In genomic region chr6:136792066-136792944, GRCh38 we compare ENCODE assay signal across 1 cellular context.
TF ChIP-seq lines count a peak whose summit lies in the region.

A gene with protein sequence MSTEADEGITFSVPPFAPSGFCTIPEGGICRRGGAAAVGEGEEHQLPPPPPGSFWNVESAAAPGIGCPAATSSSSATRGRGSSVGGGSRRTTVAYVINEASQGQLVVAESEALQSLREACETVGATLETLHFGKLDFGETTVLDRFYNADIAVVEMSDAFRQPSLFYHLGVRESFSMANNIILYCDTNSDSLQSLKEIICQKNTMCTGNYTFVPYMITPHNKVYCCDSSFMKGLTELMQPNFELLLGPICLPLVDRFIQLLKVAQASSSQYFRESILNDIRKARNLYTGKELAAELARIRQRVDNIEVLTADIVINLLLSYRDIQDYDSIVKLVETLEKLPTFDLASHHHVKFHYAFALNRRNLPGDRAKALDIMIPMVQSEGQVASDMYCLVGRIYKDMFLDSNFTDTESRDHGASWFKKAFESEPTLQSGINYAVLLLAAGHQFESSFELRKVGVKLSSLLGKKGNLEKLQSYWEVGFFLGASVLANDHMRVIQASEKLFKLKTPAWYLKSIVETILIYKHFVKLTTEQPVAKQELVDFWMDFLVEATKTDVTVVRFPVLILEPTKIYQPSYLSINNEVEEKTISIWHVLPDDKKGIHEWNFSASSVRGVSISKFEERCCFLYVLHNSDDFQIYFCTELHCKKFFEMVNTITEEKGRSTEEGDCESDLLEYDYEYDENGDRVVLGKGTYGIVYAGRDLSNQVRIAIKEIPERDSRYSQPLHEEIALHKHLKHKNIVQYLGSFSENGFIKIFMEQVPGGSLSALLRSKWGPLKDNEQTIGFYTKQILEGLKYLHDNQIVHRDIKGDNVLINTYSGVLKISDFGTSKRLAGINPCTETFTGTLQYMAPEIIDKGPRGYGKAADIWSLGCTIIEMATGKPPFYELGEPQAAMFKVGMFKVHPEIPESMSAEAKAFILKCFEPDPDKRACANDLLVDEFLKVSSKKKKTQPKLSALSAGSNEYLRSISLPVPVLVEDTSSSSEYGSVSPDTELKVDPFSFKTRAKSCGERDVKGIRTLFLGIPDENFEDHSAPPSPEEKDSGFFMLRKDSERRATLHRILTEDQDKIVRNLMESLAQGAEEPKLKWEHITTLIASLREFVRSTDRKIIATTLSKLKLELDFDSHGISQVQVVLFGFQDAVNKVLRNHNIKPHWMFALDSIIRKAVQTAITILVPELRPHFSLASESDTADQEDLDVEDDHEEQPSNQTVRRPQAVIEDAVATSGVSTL (N-terminal part only) (minus strand): TSS chr6:136792477. CDS start chr6:136792157, 320 bp downstream.

TF ChIP-seq in HepG2, 621 proteins besides CTCF, POLR2A, EP300 and RAD21 (continued from another document and continues in another):
- no peak for TF ChIP-seq HBP1 (CRISPR knock-in tag; IDR thresholded peaks at IDR 0.05; ENCODE audit: low read depth)
- TF ChIP-seq NR2F1 (CRISPR knock-in tag; IDR thresholded peaks at IDR 0.05): no peak
- TF ChIP-seq CBFB (CRISPR knock-in tag; IDR thresholded peaks at IDR 0.05): no peak
- TF ChIP-seq ZNF670 (CRISPR knock-in tag; IDR thresholded peaks at IDR 0.05; ENCODE audit: borderline replicate concordance): no peak
- no peak for TF ChIP-seq NFE2L2 (IDR thresholded peaks at IDR 0.05; ENCODE audit: low read length)
- TF ChIP-seq ATF3 (CRISPR knock-in tag; IDR thresholded peaks at IDR 0.05): no peak
- no peak for TF ChIP-seq ATF4 (CRISPR knock-in tag; IDR thresholded peaks at IDR 0.05)
- no peak for TF ChIP-seq HMG20A (CRISPR knock-in tag; IDR thresholded peaks at IDR 0.05; ENCODE audit: borderline replicate concordance)
- TF ChIP-seq PITX1 (CRISPR knock-in tag; IDR thresholded peaks at IDR 0.05): no peak
- TF ChIP-seq U2AF1 (optimal IDR thresholded peaks at IDR 0.05; ENCODE audit: low read depth, low read length): no peak
- no peak for TF ChIP-seq RARG (CRISPR knock-in tag; IDR thresholded peaks at IDR 0.05; ENCODE audit: low read depth)
- TF ChIP-seq ZNF773 (CRISPR knock-in tag; IDR thresholded peaks at IDR 0.05; ENCODE audit: borderline replicate concordance): no peak
- TF ChIP-seq STAT5B (CRISPR knock-in tag; IDR thresholded peaks at IDR 0.05): no peak
- no peak for TF ChIP-seq ZNF552 (CRISPR knock-in tag; IDR thresholded peaks at IDR 0.05; ENCODE audit: borderline replicate concordance)
- no peak for TF ChIP-seq MEF2D (CRISPR knock-in tag; IDR thresholded peaks at IDR 0.05)
- no peak for TF ChIP-seq FOXM1 (CRISPR knock-in tag; IDR thresholded peaks at IDR 0.05)
- no peak for TF ChIP-seq ZMYM2 (CRISPR knock-in tag; IDR thresholded peaks at IDR 0.05)
- no peak for TF ChIP-seq GLI4 (CRISPR knock-in tag; IDR thresholded peaks at IDR 0.05; ENCODE audit: borderline replicate concordance)
- TF ChIP-seq SP5 (CRISPR knock-in tag; IDR thresholded peaks at IDR 0.05; ENCODE audit: borderline replicate concordance, low read depth): no peak
- TF ChIP-seq, protein P1, sequence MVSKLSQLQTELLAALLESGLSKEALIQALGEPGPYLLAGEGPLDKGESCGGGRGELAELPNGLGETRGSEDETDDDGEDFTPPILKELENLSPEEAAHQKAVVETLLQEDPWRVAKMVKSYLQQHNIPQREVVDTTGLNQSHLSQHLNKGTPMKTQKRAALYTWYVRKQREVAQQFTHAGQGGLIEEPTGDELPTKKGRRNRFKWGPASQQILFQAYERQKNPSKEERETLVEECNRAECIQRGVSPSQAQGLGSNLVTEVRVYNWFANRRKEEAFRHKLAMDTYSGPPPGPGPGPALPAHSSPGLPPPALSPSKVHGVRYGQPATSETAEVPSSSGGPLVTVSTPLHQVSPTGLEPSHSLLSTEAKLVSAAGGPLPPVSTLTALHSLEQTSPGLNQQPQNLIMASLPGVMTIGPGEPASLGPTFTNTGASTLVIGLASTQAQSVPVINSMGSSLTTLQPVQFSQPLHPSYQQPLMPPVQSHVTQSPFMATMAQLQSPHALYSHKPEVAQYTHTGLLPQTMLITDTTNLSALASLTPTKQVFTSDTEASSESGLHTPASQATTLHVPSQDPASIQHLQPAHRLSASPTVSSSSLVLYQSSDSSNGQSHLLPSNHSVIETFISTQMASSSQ (IDR thresholded peaks at IDR 0.05; ENCODE audit: low read depth): no peak
- TF ChIP-seq, protein P1 (CRISPR knock-in tag; IDR thresholded peaks at IDR 0.05; ENCODE audit: borderline replicate concordance): no peak
- no peak for TF ChIP-seq NFE2 (CRISPR knock-in tag; IDR thresholded peaks at IDR 0.05)
- TF ChIP-seq ZNF589 (CRISPR knock-in tag; conservative IDR thresholded peaks at IDR 0.05): no peak
- TF ChIP-seq ZNF616 (CRISPR knock-in tag; IDR thresholded peaks at IDR 0.05; ENCODE audit: low read depth): no peak
- TF ChIP-seq TSC22D2 (CRISPR knock-in tag; IDR thresholded peaks at IDR 0.05; ENCODE audit: borderline replicate concordance): no peak
- TF ChIP-seq ZNF326 (CRISPR knock-in tag; IDR thresholded peaks at IDR 0.05; ENCODE audit: borderline replicate concordance): no peak
- TF ChIP-seq ZNF496 (CRISPR knock-in tag; IDR thresholded peaks at IDR 0.05; ENCODE audit: insufficient replicate concordance): no peak
- TF ChIP-seq KLF12 (CRISPR knock-in tag; IDR thresholded peaks at IDR 0.05; ENCODE audit: borderline replicate concordance): no peak
- no peak for TF ChIP-seq MYNN (CRISPR knock-in tag; IDR thresholded peaks at IDR 0.05; ENCODE audit: low read depth)
- no peak for TF ChIP-seq ZNF878 (CRISPR knock-in tag; IDR thresholded peaks at IDR 0.05)
- TF ChIP-seq ZGPAT (CRISPR knock-in tag; IDR thresholded peaks at IDR 0.05): peak; percentile 25; the same call in 1 of the 2 replicates
- no peak for TF ChIP-seq ZNF350 (CRISPR knock-in tag; IDR thresholded peaks at IDR 0.05; ENCODE audit: borderline replicate concordance, low read depth)
- TF ChIP-seq, protein P2, sequence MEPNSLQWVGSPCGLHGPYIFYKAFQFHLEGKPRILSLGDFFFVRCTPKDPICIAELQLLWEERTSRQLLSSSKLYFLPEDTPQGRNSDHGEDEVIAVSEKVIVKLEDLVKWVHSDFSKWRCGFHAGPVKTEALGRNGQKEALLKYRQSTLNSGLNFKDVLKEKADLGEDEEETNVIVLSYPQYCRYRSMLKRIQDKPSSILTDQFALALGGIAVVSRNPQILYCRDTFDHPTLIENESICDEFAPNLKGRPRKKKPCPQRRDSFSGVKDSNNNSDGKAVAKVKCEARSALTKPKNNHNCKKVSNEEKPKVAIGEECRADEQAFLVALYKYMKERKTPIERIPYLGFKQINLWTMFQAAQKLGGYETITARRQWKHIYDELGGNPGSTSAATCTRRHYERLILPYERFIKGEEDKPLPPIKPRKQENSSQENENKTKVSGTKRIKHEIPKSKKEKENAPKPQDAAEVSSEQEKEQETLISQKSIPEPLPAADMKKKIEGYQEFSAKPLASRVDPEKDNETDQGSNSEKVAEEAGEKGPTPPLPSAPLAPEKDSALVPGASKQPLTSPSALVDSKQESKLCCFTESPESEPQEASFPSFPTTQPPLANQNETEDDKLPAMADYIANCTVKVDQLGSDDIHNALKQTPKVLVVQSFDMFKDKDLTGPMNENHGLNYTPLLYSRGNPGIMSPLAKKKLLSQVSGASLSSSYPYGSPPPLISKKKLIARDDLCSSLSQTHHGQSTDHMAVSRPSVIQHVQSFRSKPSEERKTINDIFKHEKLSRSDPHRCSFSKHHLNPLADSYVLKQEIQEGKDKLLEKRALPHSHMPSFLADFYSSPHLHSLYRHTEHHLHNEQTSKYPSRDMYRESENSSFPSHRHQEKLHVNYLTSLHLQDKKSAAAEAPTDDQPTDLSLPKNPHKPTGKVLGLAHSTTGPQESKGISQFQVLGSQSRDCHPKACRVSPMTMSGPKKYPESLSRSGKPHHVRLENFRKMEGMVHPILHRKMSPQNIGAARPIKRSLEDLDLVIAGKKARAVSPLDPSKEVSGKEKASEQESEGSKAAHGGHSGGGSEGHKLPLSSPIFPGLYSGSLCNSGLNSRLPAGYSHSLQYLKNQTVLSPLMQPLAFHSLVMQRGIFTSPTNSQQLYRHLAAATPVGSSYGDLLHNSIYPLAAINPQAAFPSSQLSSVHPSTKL (CRISPR knock-in tag; IDR thresholded peaks at IDR 0.05): 0 out of 2 replicates have a peak, but pooled peaks have one; percentile 10
- TF ChIP-seq MAZ (IDR thresholded peaks at IDR 0.05; ENCODE audit: borderline replicate concordance, low read depth, low read length): no peak
- no peak; the same call in none of the 2 replicates for TF ChIP-seq MAZ (CRISPR knock-in tag; IDR thresholded peaks at IDR 0.05; ENCODE audit: low read depth)
- TF ChIP-seq ZNF282 (IDR thresholded peaks at IDR 0.05; ENCODE audit: partially characterized antibody): no peak
- no peak for TF ChIP-seq CHCHD3 (CRISPR knock-in tag; IDR thresholded peaks at IDR 0.05)
- TF ChIP-seq, protein P3, sequence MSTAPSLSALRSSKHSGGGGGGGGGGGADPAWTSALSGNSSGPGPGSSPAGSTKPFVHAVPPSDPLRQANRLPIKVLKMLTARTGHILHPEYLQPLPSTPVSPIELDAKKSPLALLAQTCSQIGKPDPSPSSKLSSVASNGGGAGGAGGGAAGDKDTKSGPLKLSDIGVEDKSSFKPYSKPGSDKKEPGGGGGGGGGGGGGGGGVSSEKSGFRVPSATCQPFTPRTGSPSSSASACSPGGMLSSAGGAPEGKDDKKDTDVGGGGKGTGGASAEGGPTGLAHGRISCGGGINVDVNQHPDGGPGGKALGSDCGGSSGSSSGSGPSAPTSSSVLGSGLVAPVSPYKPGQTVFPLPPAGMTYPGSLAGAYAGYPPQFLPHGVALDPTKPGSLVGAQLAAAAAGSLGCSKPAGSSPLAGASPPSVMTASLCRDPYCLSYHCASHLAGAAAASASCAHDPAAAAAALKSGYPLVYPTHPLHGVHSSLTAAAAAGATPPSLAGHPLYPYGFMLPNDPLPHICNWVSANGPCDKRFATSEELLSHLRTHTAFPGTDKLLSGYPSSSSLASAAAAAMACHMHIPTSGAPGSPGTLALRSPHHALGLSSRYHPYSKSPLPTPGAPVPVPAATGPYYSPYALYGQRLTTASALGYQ (CRISPR knock-in tag; IDR thresholded peaks at IDR 0.05): no peak
- no peak for TF ChIP-seq ZNF7 (CRISPR knock-in tag; IDR thresholded peaks at IDR 0.05)
- TF ChIP-seq ZKSCAN1 (IDR thresholded peaks at IDR 0.05; ENCODE audit: low read length): no peak
- no peak for TF ChIP-seq ZNF253 (CRISPR knock-in tag; IDR thresholded peaks at IDR 0.05; ENCODE audit: borderline replicate concordance)
- TF ChIP-seq ZNF557 (CRISPR knock-in tag; IDR thresholded peaks at IDR 0.05): no peak
- TF ChIP-seq, protein P4, sequence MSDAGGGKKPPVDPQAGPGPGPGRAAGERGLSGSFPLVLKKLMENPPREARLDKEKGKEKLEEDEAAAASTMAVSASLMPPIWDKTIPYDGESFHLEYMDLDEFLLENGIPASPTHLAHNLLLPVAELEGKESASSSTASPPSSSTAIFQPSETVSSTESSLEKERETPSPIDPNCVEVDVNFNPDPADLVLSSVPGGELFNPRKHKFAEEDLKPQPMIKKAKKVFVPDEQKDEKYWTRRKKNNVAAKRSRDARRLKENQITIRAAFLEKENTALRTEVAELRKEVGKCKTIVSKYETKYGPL (CRISPR knock-in tag; IDR thresholded peaks at IDR 0.05): no peak
- TF ChIP-seq, protein P5, sequence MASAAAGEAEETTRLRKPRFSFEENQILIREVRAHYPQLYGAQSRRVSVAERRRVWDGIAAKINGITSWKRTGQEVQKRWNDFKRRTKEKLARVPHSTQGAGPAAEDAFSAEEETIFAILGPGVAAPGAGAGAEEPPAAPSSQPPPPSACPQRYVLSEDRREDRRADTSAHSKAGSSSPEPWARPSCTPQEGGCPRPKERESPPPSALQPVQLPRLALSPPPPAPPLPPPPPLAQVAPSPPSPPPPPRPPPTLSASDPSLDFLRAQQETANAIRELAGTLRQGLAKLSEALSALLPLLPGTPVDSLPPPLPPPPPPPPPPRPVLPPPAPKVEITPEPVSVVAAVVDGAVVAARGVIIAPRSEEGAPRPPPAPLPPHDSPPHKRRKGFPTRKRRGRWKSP (CRISPR knock-in tag; IDR thresholded peaks at IDR 0.05): peak; percentile 86
- no peak for TF ChIP-seq ZNF180 (CRISPR knock-in tag; IDR thresholded peaks at IDR 0.05; ENCODE audit: borderline replicate concordance, low read depth)
